10 cellular contexts compared by ENCODE assay signal in genomic region chr1:27026621-27027574, GRCh38. TPM values are rescaled to one million over a fixed set of nuclear protein-coding genes. Genes with fewer than 3 reads are reported as not detected.
A peak's percentile ranks its signal among the peaks of the same experiment; 100 is the strongest.
DNase-seq lines count a peak whose midpoint lies in the region; ATAC-seq and TF ChIP-seq lines count a peak whose summit lies in the region.
"Had no signal": no experiment of that assay in that cellular context is flagged by ENCODE, and none has a peak within 500 bp of the region (broad histone marks: within the 10 kb centered on the region; RNA-seq: fewer than 3 reads in every experiment).

No MANE protein-coding gene starts in this region.

- no peaks in the 10 kb centered on the region for H4K20me1 ChIP-seq in SK-N-SH (ENCODE audit: insufficient read depth)

- H3K36me3 ChIP-seq in prostate gland (no peaks in the 10 kb centered on the region), SK-N-SH (replicated peaks in 1 of 2; ENCODE audit: control insufficient read depth in 1 of 2, insufficient read depth in 2 of 2, low read length in 1 of 2) (no peaks in the 10 kb centered on the region)

- no peak overlapping the region for H3K4me3 ChIP-seq in prostate gland
- H3K4me3 ChIP-seq in SK-N-SH (ENCODE audit: low read depth in 2 of 2, low read length in 1 of 2), result no peak overlapping the region

- POLR2A ChIA-PET in SK-N-SH (lab: Yijun Ruan, JAX), result no interaction called here

- TF ChIP-seq CTCF in endothelial cell (IDR thresholded peaks at IDR 0.05; ENCODE audit: unreplicated experiment), result no peak
- no peak for TF ChIP-seq CTCF in prostate gland (IDR thresholded peaks at IDR 0.05)
- no peak for TF ChIP-seq CTCF in SK-N-SH (IDR thresholded peaks at IDR 0.05)

- no peak overlapping the region for H3K9ac ChIP-seq in SK-N-SH

- no peaks in the 10 kb centered on the region for H3K9me3 ChIP-seq in prostate gland
- no peaks in the 10 kb centered on the region for H3K9me3 ChIP-seq in SK-N-SH

- ATAC-seq in GM21723 (IDR thresholded peaks at IDR 0.05; ENCODE audit: unreplicated experiment), result no peak

- H3K79me2 ChIP-seq in SK-N-SH (ENCODE audit: insufficient read depth), result no peaks in the 10 kb centered on the region

- H3K27me3 ChIP-seq in prostate gland (replicated peaks; ENCODE audit: insufficient read depth) (no peaks in the 10 kb centered on the region), SK-N-SH (ENCODE audit: insufficient read depth) (no peaks in the 10 kb centered on the region)

- no peak overlapping the region for H3K4me3 Mint-ChIP-seq in endothelial cell (ENCODE audit: unreplicated experiment)

- no peaks in the 10 kb centered on the region for H3F3A ChIP-seq in SK-N-SH (replicated peaks; ENCODE audit: insufficient read depth)

- H3K9me3 Mint-ChIP-seq in endothelial cell (ENCODE audit: unreplicated experiment), result no peaks in the 10 kb centered on the region

- TF ChIP-seq EP300 in SK-N-SH (IDR thresholded peaks at IDR 0.05; ENCODE audit: borderline replicate concordance in 1 of 2, low read depth in 1 of 2, low read length in 1 of 2), result no peak

- H3K4me2 ChIP-seq in SK-N-SH, result no peak overlapping the region

- no peaks in the 10 kb centered on the region for H3K36me3 Mint-ChIP-seq in endothelial cell (ENCODE audit: low read depth, unreplicated experiment)

- peaks cover 8% of the 10 kb centered on the region for H3K27me3 Mint-ChIP-seq in endothelial cell (ENCODE audit: unreplicated experiment)

- peak overlapping the region; percentile 86 to 87 for H3K27ac ChIP-seq in prostate gland
- no peak overlapping the region for H3K27ac ChIP-seq in SK-N-SH (ENCODE audit: low read depth in 2 of 2, low read length in 1 of 2)

- H3K4me1 ChIP-seq in prostate gland (replicated peaks) (peaks cover 13% of the 10 kb centered on the region), SK-N-SH (ENCODE audit: control insufficient read depth in 1 of 2, insufficient read depth in 2 of 2, low read depth in 1 of 2, low read length in 1 of 2) (no peaks in the 10 kb centered on the region)

- no peaks in the 10 kb centered on the region for H3K9me2 ChIP-seq in SK-N-SH

- no peak for TF ChIP-seq RAD21 in SK-N-SH (IDR thresholded peaks at IDR 0.05; ENCODE audit: low read length)

- intact Hi-C loops in prostate gland (cut with DNase I), result no loop called here

- no peak overlapping the region for H2AFZ ChIP-seq in SK-N-SH (ENCODE audit: low read depth)

- peak; percentile 60 for TF ChIP-seq POLR2A in prostate gland (IDR thresholded peaks at IDR 0.05)

- DNase-seq in ELR (ENCODE audit: low read depth) (peak; percentile 60), NCI-H82 (lab: John Stamatoyannopoulos, UW) (peak; percentile 88), endothelial cell (ENCODE audit: low spot score) (peak; percentile 43), prostate gland (ENCODE audit: low spot score) (peak; percentile 90), SK-N-SH (no peak), COLO829 (ENCODE audit: low spot score) (no peak)
- DNase-seq in activated T-cell treated with anti-CD3 and anti-CD28 coated beads, Interleukin-2, amount 50 U/mL, for 1 hour, result no peak
- DNase-seq: Kasumi-1; stimulated activated CD8-positive, alpha-beta memory T cell treated with anti-CD3 and anti-CD28 coated beads, Interleukin-4, amount 100 ng/mL, for 48 hours had no signal

- peak overlapping the region; percentile 20 for H3K27ac Mint-ChIP-seq in endothelial cell (ENCODE audit: unreplicated experiment)

- H3K4me1 Mint-ChIP-seq in endothelial cell (ENCODE audit: unreplicated experiment), result peaks cover 15% of the 10 kb centered on the region

- CTCF ChIA-PET in SK-N-SH (lab: Yijun Ruan, JAX), result interaction anchor here (13.3 to 38.3 kb wide), 2 partner anchors 18 to 66 kb away, joined by 123 to 1084 read pairs; no protein-coding TSS in a partner anchor

- WGBS in prostate gland, result 36% methylated on average over 19 of the region's 19 CpGs
- WGBS in SK-N-SH (ENCODE audit: low lambda C conversion rate), result 89% methylated on average over 19 of the region's 19 CpGs

TF ChIP-seq in SK-N-SH, 30 proteins besides CTCF, POLR2A, EP300 and RAD21:
- TF ChIP-seq USF1 (IDR thresholded peaks at IDR 0.05; ENCODE audit: borderline replicate concordance, low read depth) (no peak), FOXM1 (IDR thresholded peaks at IDR 0.05; ENCODE audit: low read depth) (no peak), MEF2A (IDR thresholded peaks at IDR 0.05; ENCODE audit: borderline replicate concordance, low read depth) (no peak)

RNA-seq across cellular contexts. Expression of gene TENT5B, which starts 14.2 kb away (rescaled TPM):
- 14.1 TPM for total RNA-seq in endothelial cell (ENCODE audit: unreplicated experiment)
- total RNA-seq in prostate gland, result 10 to 100 TPM; 19.1 to 19.9 TPM
- 0.78 and 1.2 TPM in 2 replicates for polyA plus RNA-seq in SK-N-SH (2012; rRNA removed)
- 0.71 and 1.2 TPM in 2 replicates for polyA plus RNA-seq in SK-N-SH (2012; cell fraction: cytosol; rRNA removed)
- polyA plus RNA-seq in SK-N-SH (2012; cell fraction: nucleus; rRNA removed), result 0.63 and 0.79 TPM in 2 replicates

RNA-seq across cellular contexts. Expression of gene TRNP1, which starts 33.4 kb away (rescaled TPM):
- total RNA-seq in endothelial cell (ENCODE audit: unreplicated experiment), result 4.2 TPM
- total RNA-seq in prostate gland, result 10 to 100 TPM; 21.1 to 30.6 TPM
- 8.8 and 11.6 TPM in 2 replicates for polyA plus RNA-seq in SK-N-SH (2012; rRNA removed)
- polyA plus RNA-seq in SK-N-SH (2012; cell fraction: cytosol; rRNA removed), result 8.5 and 11.5 TPM in 2 replicates
- 5.7 and 6.1 TPM in 2 replicates for polyA plus RNA-seq in SK-N-SH (2012; cell fraction: nucleus; rRNA removed)

Comparison
In these comparisons a context has a peak if more than half of its experiments do, and no peak if none do; other contexts are left out.
1. DNase-seq: peak in ELR (single experiment), NCI-H82 (single experiment), endothelial cell (single experiment) and prostate gland (single experiment); none in activated T-cell treated with anti-CD3 and anti-CD28 coated beads, Interleukin-2, amount 50 U/mL, for 1 hour (single experiment), SK-N-SH (single experiment) and COLO829 (single experiment).
2. H3K27ac ChIP-seq: peak in prostate gland (2 of 2); none in SK-N-SH (0 of 2).